Comparison of ENCODE assay signal across 8 cellular contexts in the genomic region with DNA sequence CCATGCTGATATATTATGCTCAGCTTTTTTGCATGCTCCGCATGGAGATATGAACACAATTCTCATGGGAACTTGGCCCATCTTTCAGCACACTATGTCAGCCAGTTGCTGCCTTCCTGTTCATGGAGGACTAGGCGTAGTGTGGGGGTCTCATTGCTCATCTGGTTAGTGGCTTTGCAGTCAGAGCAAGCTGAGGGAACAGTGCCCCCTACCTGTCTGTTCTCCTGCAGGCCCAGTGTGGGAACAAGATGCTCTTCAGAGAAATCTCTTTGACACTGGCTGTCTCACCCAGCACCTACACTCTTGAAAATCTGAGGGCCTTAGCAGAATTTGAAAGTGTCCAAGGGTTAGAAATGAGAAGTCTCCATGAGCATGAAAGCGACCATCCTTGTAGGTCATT. TPM values are rescaled to one million over a fixed set of nuclear protein-coding genes. Genes with fewer than 3 reads are reported as not detected.
DNase-seq lines count a peak whose midpoint lies in the region; ATAC-seq and TF ChIP-seq lines count a peak whose summit lies in the region.

No MANE protein-coding gene starts in this region.

- TF ChIP-seq EP300 in stomach (IDR thresholded peaks at IDR 0.05), result no peak

- H3K79me2 ChIP-seq in osteoblast (ENCODE audit: insufficient read depth, low read length), result peaks cover 96% of the 10 kb centered on the region

- H3K4me3 ChIP-seq in RWPE2 (ENCODE audit: severe bottlenecking), result no peak overlapping the region
- no peak overlapping the region for H3K4me3 ChIP-seq in osteoblast (ENCODE audit: insufficient read depth, low read length)
- no peak overlapping the region for H3K4me3 ChIP-seq in stomach

- ATAC-seq in GM21529 (IDR thresholded peaks at IDR 0.05; ENCODE audit: unreplicated experiment) (peak; percentile 57), RWPE2 (ENCODE audit: low read depth) (no peak)

- H2AFZ ChIP-seq in osteoblast (ENCODE audit: low read length), result no peak overlapping the region

- H3K27ac ChIP-seq in RWPE2 (ENCODE audit: poor library complexity, severe bottlenecking) (no peak overlapping the region), osteoblast (ENCODE audit: low read depth, low read length) (no peak overlapping the region), stomach (peak overlapping the region in 1 of 5 donors; percentile 0)

- H3K36me3 ChIP-seq in RWPE2 (ENCODE audit: low read depth), result no peaks in the 10 kb centered on the region
- no peaks in the 10 kb centered on the region for H3K36me3 ChIP-seq in osteoblast (ENCODE audit: insufficient read depth, low read length)
- no peaks in the 10 kb centered on the region for H3K36me3 ChIP-seq in stomach

- 74 to 93% (median 85%) methylated on average over 3 of the region's 3 CpGs for WGBS in stomach, 5 donors

- no peak for TF ChIP-seq POLR2A in stomach (IDR thresholded peaks at IDR 0.05)

- H3K4me1 ChIP-seq in RWPE2 (ENCODE audit: insufficient read depth, poor library complexity, severe bottlenecking) (no peaks in the 10 kb centered on the region), osteoblast (ENCODE audit: insufficient read depth, low read length) (peaks cover 6% of the 10 kb centered on the region), stomach (peaks cover 14 to 81% (median 52%) of the 10 kb centered on the region in 4 donors)

- intact Hi-C loops in stomach (cut with DNase I; ENCODE audit: low total_unique reads), result loop anchor here (10.0 kb wide), 1 partner anchor 288 kb away; no protein-coding TSS in a partner anchor

- DNase-seq in Daoy (ENCODE audit: low read depth) (peak; percentile 59), RWPE2 (ENCODE audit: low spot score) (no peak), dermis blood vessel endothelial cell (peak; percentile 76), osteoblast (ENCODE audit: insufficient read length, low spot score, missing footprints) (no peak), DMS114 treated with DMSO at 0.1 percent for 48 hours (lab: John Stamatoyannopoulos, UW; ENCODE audit: unreplicated experiment) (no peak), DMS153 (lab: John Stamatoyannopoulos, UW) (no peak), stomach (no peak)

- H3K4me2 ChIP-seq in osteoblast (ENCODE audit: insufficient read depth, low read length), result no peak overlapping the region

- H3K27me3 ChIP-seq in RWPE2 (ENCODE audit: insufficient read depth, poor library complexity, severe bottlenecking) (no peaks in the 10 kb centered on the region), osteoblast (ENCODE audit: insufficient read depth, low read length) (no peaks in the 10 kb centered on the region), stomach (no peaks in the 10 kb centered on the region)

- TF ChIP-seq CTCF in RWPE2 (IDR thresholded peaks at IDR 0.05; ENCODE audit: poor library complexity, severe bottlenecking), result peak; percentile 25
- peak; percentile 71 for TF ChIP-seq CTCF in osteoblast (IDR thresholded peaks at IDR 0.05; ENCODE audit: extremely low read depth, low read depth, low read length)
- peak in 3 of 7 experiments; percentile 20 to 39 (median 28) for TF ChIP-seq CTCF in stomach (IDR thresholded peaks at IDR 0.05)

- peaks cover 59% of the 10 kb centered on the region for H4K20me1 ChIP-seq in osteoblast (ENCODE audit: insufficient read depth, low read length)

- H3K9me3 ChIP-seq in RWPE2 (ENCODE audit: severe bottlenecking), result no peaks in the 10 kb centered on the region
- no peaks in the 10 kb centered on the region for H3K9me3 ChIP-seq in osteoblast (ENCODE audit: low read depth, low read length)
- H3K9me3 ChIP-seq in stomach, result no peaks in the 10 kb centered on the region

RNA-seq across cellular contexts. Expression of a gene that starts 47.1 kb away (rescaled TPM):
- total RNA-seq in Daoy (2014; rRNA removed; shearing (Covaris generic)), result 138 and 154 TPM in 2 replicates
- total RNA-seq in dermis blood vessel endothelial cell (916 and 1,118 TPM in 2 replicates), osteoblast (249 and 250 TPM in 2 replicates), stomach (100 to 1,000 TPM; 155 to 475 (median 267) TPM)
- polyA plus RNA-seq in stomach, result 10 to 100 TPM; 28.7 to 33.6 (median 29.6) TPM

Comparison
In these comparisons a context has a peak if more than half of its experiments do, and no peak if none do; other contexts are left out.
1. DNase-seq: peak in Daoy (single experiment) and dermis blood vessel endothelial cell (single experiment); none in RWPE2 (single experiment), osteoblast (single experiment), DMS114 treated with DMSO at 0.1 percent for 48 hours (single experiment), DMS153 (single experiment) and stomach (single experiment).